ENCODE assay signal across 25 cellular contexts in the genomic region with DNA sequence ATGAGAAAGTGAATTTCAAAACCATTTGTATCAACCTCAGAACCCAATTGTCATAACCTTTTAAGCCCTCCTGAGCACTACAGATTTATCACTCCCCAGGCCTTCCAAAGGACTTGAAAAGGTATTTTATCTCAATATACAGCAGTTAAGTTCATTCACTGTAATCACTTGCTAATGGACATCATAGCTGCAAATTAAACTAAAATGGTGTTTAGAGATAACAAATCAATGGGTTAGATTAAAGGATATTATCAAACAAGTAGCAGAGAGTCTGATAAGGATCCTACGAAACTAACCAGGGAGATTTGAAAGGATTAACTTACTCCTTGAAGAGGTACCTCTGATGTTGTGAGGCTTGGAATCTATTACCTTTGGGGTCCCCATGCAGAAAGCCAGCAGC.
"Had no signal": no experiment of that assay in that cellular context is flagged by ENCODE, and none has a peak within 500 bp of the region (broad histone marks: within the 10 kb centered on the region; RNA-seq: fewer than 3 reads in every experiment).

No MANE protein-coding gene starts in this region.

- FAIRE-seq: small intestine, urothelium cell line had no signal

- H3K4me3 ChIP-seq: neural progenitor cell, ovary, psoas muscle, right lobe of liver, sigmoid colon, stomach, thoracic aorta, thyroid gland, tibial nerve, upper lobe of left lung, vagina had no signal

- H3K79me2 ChIP-seq: parathyroid adenoma had no signal

- H3K36me3 ChIP-seq: neural progenitor cell, ovary, right lobe of liver, sigmoid colon, stomach, thoracic aorta, thyroid gland, tibial nerve, upper lobe of left lung, vagina had no signal

- DNase-seq: occipital lobe; ovary; posterior cingulate gyrus; psoas muscle; right cardiac atrium; right lobe of liver; sigmoid colon; small intestine; stimulated activated CD4-positive, alpha-beta T cell treated with anti-CD3 and anti-CD28 coated beads, Interleukin-15, amount 100 ng/mL, for 24 hours; stimulated activated CD4-positive, alpha-beta T cell treated with anti-CD3 and anti-CD28 coated beads, Interleukin-2, amount 100 ng/mL, for 24 hours; stimulated activated CD4-positive, alpha-beta T cell treated with anti-CD3 and anti-CD28 coated beads, Interleukin-2, amount 100 ng/mL, for 48 hours; stimulated activated CD4-positive, alpha-beta T cell treated with anti-CD3 and anti-CD28 coated beads, Interleukin-4, amount 100 ng/mL, for 24 hours; stimulated activated naive B cell treated with anti-CD40 and anti-IgM and Interleukin-4, amounts not matched to agents 10 μg/mL and 1 μg/mL and 100 μg/mL, for 72 hours; stimulated activated naive CD4-positive, alpha-beta T cell treated with Interleukin-2 at 50 U/mL for 16 hours; stomach; thyroid gland; trophoblast cell; upper lobe of left lung had no signal

- H3K9me3 ChIP-seq: ovary, psoas muscle, right lobe of liver, sigmoid colon, stomach, thoracic aorta, thyroid gland, tibial nerve, upper lobe of left lung, vagina had no signal

- H3K9ac ChIP-seq: neural progenitor cell, parathyroid adenoma had no signal

- H3K27me3 ChIP-seq: neural progenitor cell, ovary, right lobe of liver, sigmoid colon, stomach, thyroid gland, tibial nerve, upper lobe of left lung, vagina had no signal

- H3K4me2 ChIP-seq: neural progenitor cell had no signal

- H3K4me1 ChIP-seq: parathyroid adenoma, psoas muscle, right lobe of liver, thyroid gland, upper lobe of left lung, vagina had no signal

- H2AFZ ChIP-seq: neural progenitor cell, parathyroid adenoma had no signal

- H3K27ac ChIP-seq: neural progenitor cell, ovary, parathyroid adenoma, psoas muscle, right lobe of liver, sigmoid colon, stomach, thoracic aorta, thyroid gland, tibial nerve, upper lobe of left lung, vagina had no signal

- ATAC-seq: psoas muscle; right cardiac atrium; right lobe of liver; stimulated activated effector memory CD8-positive, alpha-beta T cell treated with anti-CD3 and anti-CD28 coated beads, Interleukin-12 subunit alpha, Interleukin-12 subunit beta, amount 100 ng/mL, for 72 hours; stimulated activated naive B cell treated with anti-CD40 and anti-IgM and Interleukin-4, amounts not matched to agents 10 μg/mL and 1 μg/mL and 100 μg/mL, for 72 hours had no signal
